Comparison of ENCODE assay signal across 18 cellular contexts in genomic region chr5:164139423-164139822, GRCh38.
"Had no signal": no experiment of that assay in that cellular context is flagged by ENCODE, and none has a peak within 500 bp of the region (broad histone marks: within the 10 kb centered on the region; RNA-seq: fewer than 3 reads in every experiment).

No MANE protein-coding gene starts in this region.

- H3K27me3 ChIP-seq: esophagus squamous epithelium, pancreas, thyroid gland had no signal

- FAIRE-seq: kidney, pancreas, urothelium cell line had no signal

- ATAC-seq: naive thymus-derived CD4-positive, alpha-beta T cell; pancreas had no signal

- H3K4me3 ChIP-seq: esophagus squamous epithelium, left ventricle myocardium inferior, pancreas, thyroid gland had no signal

- H3K36me3 ChIP-seq: esophagus squamous epithelium, left ventricle myocardium inferior, pancreas, thyroid gland had no signal

- DNase-seq: activated CD4-positive, alpha-beta T cell treated with anti-CD3 and anti-CD28 coated beads for 1 hour; activated CD4-positive, alpha-beta T cell treated with anti-CD3 and anti-CD28 coated beads, Interleukin-2, amount 50 U/mL, for 4 hours; activated naive CD4-positive, alpha-beta T cell; activated T-cell treated with anti-CD3 and anti-CD28 coated beads for 4 hours; aorta; cortex of kidney; effector CD4-positive, alpha-beta T cell; esophagus squamous epithelium; glutamatergic neuron; hypothalamus; kidney; left ventricle myocardium inferior; naive thymus-derived CD4-positive, alpha-beta T cell; pancreas; stimulated activated CD4-positive, alpha-beta T cell treated with anti-CD3 and anti-CD28 coated beads, Interleukin-12 subunit alpha, Interleukin-12 subunit beta, amount 100 ng/mL, for 4 hours; stimulated activated CD4-positive, alpha-beta T cell treated with anti-CD3 and anti-CD28 coated beads, Interleukin-2, amount 100 ng/mL, for 24 hours; thyroid gland had no signal

- H3K9me3 ChIP-seq: esophagus squamous epithelium, left ventricle myocardium inferior, pancreas, thyroid gland had no signal
